In genomic region chr22:49948958-49949913, GRCh38 we compare ENCODE assay signal across 1 cellular context.
A peak's percentile ranks its signal among the peaks of the same experiment; 100 is the strongest.
TF ChIP-seq lines count a peak whose summit lies in the region.

No MANE protein-coding gene starts in this region.

TF ChIP-seq in HepG2, 621 proteins besides CTCF, POLR2A, EP300 and RAD21 (continued from another document and continues in another):
- TF ChIP-seq ZNF800 (CRISPR knock-in tag; IDR thresholded peaks at IDR 0.05) (peak; percentile 72; the same call in 1 of the 2 replicates), SP5 (CRISPR knock-in tag; IDR thresholded peaks at IDR 0.05; ENCODE audit: borderline replicate concordance, low read depth) (peak; percentile 84), THAP11 (CRISPR knock-in tag; IDR thresholded peaks at IDR 0.05) (0 out of 2 replicates have a peak, but pooled peaks have one; percentile 56), ZKSCAN5 (CRISPR knock-in tag; IDR thresholded peaks at IDR 0.05) (no peak), PHF5A (CRISPR knock-in tag; IDR thresholded peaks at IDR 0.05; ENCODE audit: low read depth, unreplicated experiment) (peak; percentile 31), ZNF253 (CRISPR knock-in tag; IDR thresholded peaks at IDR 0.05; ENCODE audit: borderline replicate concordance) (no peak), ZNF614 (CRISPR knock-in tag; IDR thresholded peaks at IDR 0.05; ENCODE audit: borderline replicate concordance) (peak; percentile 50; the same call in 1 of the 2 replicates), ZBTB10 (CRISPR knock-in tag; IDR thresholded peaks at IDR 0.05; ENCODE audit: borderline replicate concordance) (peak; percentile 95), PHF20 (CRISPR knock-in tag; IDR thresholded peaks at IDR 0.05) (peak; percentile 38; the same call in 1 of the 2 replicates), ETV5 (CRISPR knock-in tag; IDR thresholded peaks at IDR 0.05; ENCODE audit: borderline replicate concordance) (peak; percentile 22; the same call in 1 of the 2 replicates), FOXO1 (CRISPR knock-in tag; IDR thresholded peaks at IDR 0.05) (peak; percentile 42), ZSCAN29 (CRISPR knock-in tag; conservative IDR thresholded peaks at IDR 0.05) (peak; percentile 64; the same call in 1 of the 2 replicates), GATAD1 (CRISPR knock-in tag; IDR thresholded peaks at IDR 0.05) (peak; percentile 75; the same call in 1 of the 2 replicates), CCDC6 (CRISPR knock-in tag; IDR thresholded peaks at IDR 0.05) (peak; percentile 92; the same call in 1 of the 2 replicates), DNMT1 (CRISPR knock-in tag; IDR thresholded peaks at IDR 0.05) (0 out of 2 replicates have a peak, but pooled peaks have one; percentile 22), ETV6 (CRISPR knock-in tag; conservative IDR thresholded peaks at IDR 0.05) (peak; percentile 59; the same call in 1 of the 2 replicates), TOPORS (CRISPR knock-in tag; IDR thresholded peaks at IDR 0.05) (0 out of 2 replicates have a peak, but pooled peaks have one; percentile 17), ZNF34 (CRISPR knock-in tag; IDR thresholded peaks at IDR 0.05; ENCODE audit: borderline replicate concordance) (0 out of 2 replicates have a peak, but pooled peaks have one; percentile 61), ZNF136 (CRISPR knock-in tag; IDR thresholded peaks at IDR 0.05; ENCODE audit: low read depth) (no peak), NFATC3 (CRISPR knock-in tag; IDR thresholded peaks at IDR 0.05) (no peak), ZNF343 (CRISPR knock-in tag; IDR thresholded peaks at IDR 0.05) (0 out of 2 replicates have a peak, but pooled peaks have one; percentile 70), ZNF335 (CRISPR knock-in tag; IDR thresholded peaks at IDR 0.05) (no peak; the same call in 1 of the 2 replicates), YEATS2 (CRISPR knock-in tag; IDR thresholded peaks at IDR 0.05; ENCODE audit: borderline replicate concordance) (no peak; the same call in 1 of the 2 replicates), BATF2 (CRISPR knock-in tag; IDR thresholded peaks at IDR 0.05) (no peak), RERE (CRISPR knock-in tag; IDR thresholded peaks at IDR 0.05; ENCODE audit: low read depth) (0 out of 2 replicates have a peak, but pooled peaks have one; percentile 22), POLR2AphosphoS5 (IDR thresholded peaks at IDR 0.05; ENCODE audit: low read depth, low read length) (peak; percentile 60), PBX3 (CRISPR knock-in tag; IDR thresholded peaks at IDR 0.05; ENCODE audit: borderline replicate concordance) (no peak), ZNF263 (CRISPR knock-in tag; IDR thresholded peaks at IDR 0.05) (no peak; the same call in 1 of the 2 replicates), HIVEP1 (CRISPR knock-in tag; IDR thresholded peaks at IDR 0.05) (peak; percentile 45; the same call in 1 of the 2 replicates), ZEB1 (IDR thresholded peaks at IDR 0.05; ENCODE audit: insufficient replicate concordance, low read depth) (peak; percentile 83), CHD4 (IDR thresholded peaks at IDR 0.05; ENCODE audit: borderline replicate concordance, low read length) (peak; percentile 64; the same call in 1 of the 2 replicates), ERF (CRISPR knock-in tag; IDR thresholded peaks at IDR 0.05) (peak; percentile 65), MNT (IDR thresholded peaks at IDR 0.05) (no peak), ZNF766 (CRISPR knock-in tag; IDR thresholded peaks at IDR 0.05; ENCODE audit: borderline replicate concordance) (0 out of 2 replicates have a peak, but pooled peaks have one; percentile 44), ATF3 (CRISPR knock-in tag; IDR thresholded peaks at IDR 0.05) (peak; percentile 19; the same call in 1 of the 2 replicates), ZBTB7A (CRISPR knock-in tag; IDR thresholded peaks at IDR 0.05) (peak; percentile 28; the same call in 1 of the 2 replicates), HIC2 (CRISPR knock-in tag; IDR thresholded peaks at IDR 0.05; ENCODE audit: low read depth) (peak; percentile 93), ZUFSP (CRISPR knock-in tag; IDR thresholded peaks at IDR 0.05; ENCODE audit: borderline replicate concordance) (no peak), ZSCAN9 (CRISPR knock-in tag; IDR thresholded peaks at IDR 0.05; ENCODE audit: borderline replicate concordance) (peak; percentile 62; the same call in 1 of the 2 replicates), KLF6 (CRISPR knock-in tag; IDR thresholded peaks at IDR 0.05) (peak; percentile 41; the same call in 1 of the 2 replicates), NR2F2 (IDR thresholded peaks at IDR 0.05; ENCODE audit: borderline replicate concordance, low read depth) (no peak), ARNT2 (CRISPR knock-in tag; IDR thresholded peaks at IDR 0.05; ENCODE audit: low read depth) (peak; percentile 50; the same call in 1 of the 2 replicates)
